In the genomic region with DNA sequence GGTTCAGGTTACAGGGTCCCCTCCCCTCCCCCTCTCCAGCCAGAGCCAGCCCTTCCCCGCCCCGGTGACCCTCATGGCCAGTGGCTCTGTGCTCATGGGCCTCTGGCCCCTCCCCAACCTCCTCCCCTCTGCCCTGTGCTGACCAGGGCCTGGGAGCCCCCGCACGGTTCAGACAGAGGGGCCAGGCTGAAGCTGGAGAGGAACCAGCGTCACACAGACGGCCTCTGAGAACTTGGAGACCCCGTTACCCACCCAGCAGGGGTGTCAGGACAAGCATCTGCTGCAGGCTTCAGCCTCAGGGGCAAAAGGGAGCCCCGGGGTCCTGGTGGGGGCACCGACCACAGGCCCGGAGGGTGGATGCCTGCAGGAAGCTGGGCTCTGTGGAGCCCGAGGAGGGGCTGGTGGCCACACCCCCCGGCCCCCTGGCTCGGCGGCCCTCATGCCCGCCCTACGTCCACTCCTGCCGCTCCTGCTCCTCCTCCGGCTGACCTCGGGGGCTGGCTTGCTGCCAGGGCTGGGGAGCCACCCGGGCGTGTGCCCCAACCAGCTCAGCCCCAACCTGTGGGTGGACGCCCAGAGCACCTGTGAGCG, we compare ENCODE assay signal across 12 cellular contexts. TPM values are rescaled to one million over a fixed set of nuclear protein-coding genes. Genes with fewer than 3 reads are reported as not detected.
A peak's percentile ranks its signal among the peaks of the same experiment; 100 is the strongest.
DNase-seq lines count a peak whose midpoint lies in the region; ATAC-seq and TF ChIP-seq lines count a peak whose summit lies in the region.
"Had no signal": no experiment of that assay in that cellular context is flagged by ENCODE, and none has a peak within 500 bp of the region (broad histone marks: within the 10 kb centered on the region; RNA-seq: fewer than 3 reads in every experiment).

A gene with protein sequence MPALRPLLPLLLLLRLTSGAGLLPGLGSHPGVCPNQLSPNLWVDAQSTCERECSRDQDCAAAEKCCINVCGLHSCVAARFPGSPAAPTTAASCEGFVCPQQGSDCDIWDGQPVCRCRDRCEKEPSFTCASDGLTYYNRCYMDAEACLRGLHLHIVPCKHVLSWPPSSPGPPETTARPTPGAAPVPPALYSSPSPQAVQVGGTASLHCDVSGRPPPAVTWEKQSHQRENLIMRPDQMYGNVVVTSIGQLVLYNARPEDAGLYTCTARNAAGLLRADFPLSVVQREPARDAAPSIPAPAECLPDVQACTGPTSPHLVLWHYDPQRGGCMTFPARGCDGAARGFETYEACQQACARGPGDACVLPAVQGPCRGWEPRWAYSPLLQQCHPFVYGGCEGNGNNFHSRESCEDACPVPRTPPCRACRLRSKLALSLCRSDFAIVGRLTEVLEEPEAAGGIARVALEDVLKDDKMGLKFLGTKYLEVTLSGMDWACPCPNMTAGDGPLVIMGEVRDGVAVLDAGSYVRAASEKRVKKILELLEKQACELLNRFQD (plus strand): TSS at position 171 of the 591 bp plus-strand sequence. CDS start 269 bp downstream, at position 440.

- H3K4me2 ChIP-seq in BLaER1 treated with 17β-estradiol and CSF1 and Interleukin-3, amounts not matched to agents 10 nM and 100 nM, result peak within 1 kb of the TSS; percentile 31 to 64 (median 51); a peak in 21 of 22 replicates
- peak within 1 kb of the TSS; percentile 93 for H3K4me2 ChIP-seq in neural progenitor cell

- H3K36me3 Mint-ChIP-seq in neural progenitor cell, result peaks cover under 1% of the 10 kb centered on the region

- DNase-seq in NCI-H226 (peak; percentile 14), glomerular visceral epithelial cell (ENCODE audit: extremely low spot score) (peak; percentile 31), neural progenitor cell (ENCODE audit: low spot score) (peak; percentile 98), NCI-H2029 treated with DMSO at 0.1 percent for 48 hours (lab: John Stamatoyannopoulos, UW) (no peak), NCI-H2081 treated with DMSO at 0.1 percent for 48 hours (lab: John Stamatoyannopoulos, UW) (no peak), DMS153 treated with DMSO at 0.1 percent for 48 hours (lab: John Stamatoyannopoulos, UW; ENCODE audit: unreplicated experiment) (no peak)
- DNase-seq: activated effector memory CD4-positive, alpha-beta T cell treated with Interleukin-2 at 50 U/mL for 16 hours; CD4-positive, alpha-beta memory T cell; NCI-H526 treated with DMSO at 0.1 percent for 48 hours had no signal

- peaks cover 22% of the 10 kb centered on the region for H3K4me1 Mint-ChIP-seq in neural progenitor cell
- H3K4me1 Mint-ChIP-seq: CD4-positive, alpha-beta memory T cell had no signal

- no peaks in the 10 kb centered on the region for H3K27me3 ChIP-seq in BLaER1 treated with 17β-estradiol and CSF1 and Interleukin-3, amounts not matched to agents 10 nM and 100 nM
- no peaks in the 10 kb centered on the region for H3K27me3 ChIP-seq in neural progenitor cell

- H3K27ac Mint-ChIP-seq in neural progenitor cell, result peak within 1 kb of the TSS; percentile 97
- H3K27ac Mint-ChIP-seq: IgD-negative memory B cell had no signal

- no peak within 1 kb of the TSS for H3K4me3 ChIP-seq in BLaER1 treated with 17β-estradiol and CSF1 and Interleukin-3, amounts not matched to agents 10 nM and 100 nM
- H3K4me3 ChIP-seq in neural progenitor cell, result peak within 1 kb of the TSS; percentile 64

- H2AFZ ChIP-seq in neural progenitor cell (replicated peaks), result no peak within 1 kb of the TSS

- peak within 1 kb of the TSS; percentile 81 for H3K4me3 Mint-ChIP-seq in neural progenitor cell
- H3K4me3 Mint-ChIP-seq: CD4-positive, alpha-beta memory T cell had no signal

- no peak within 1 kb of the TSS for H3K27ac ChIP-seq in BLaER1 treated with 17β-estradiol and CSF1 and Interleukin-3, amounts not matched to agents 10 nM and 100 nM
- peak within 1 kb of the TSS; percentile 89 for H3K27ac ChIP-seq in neural progenitor cell

- peak within 1 kb of the TSS in 9 of 11 experiments; percentile 5 to 58 (median 42); a peak in 11 of 22 replicates for H3K9ac ChIP-seq in BLaER1 treated with 17β-estradiol and CSF1 and Interleukin-3, amounts not matched to agents 10 nM and 100 nM
- H3K9ac ChIP-seq in neural progenitor cell, result peak within 1 kb of the TSS; percentile 53

- H3K4me1 ChIP-seq in BLaER1 treated with 17β-estradiol and CSF1 and Interleukin-3, amounts not matched to agents 10 nM and 100 nM, result peaks cover 24 to 53% (median 34%) of the 10 kb centered on the region in 10 experiments
- peaks cover 26% of the 10 kb centered on the region for H3K4me1 ChIP-seq in neural progenitor cell

- H3K27me3 Mint-ChIP-seq in neural progenitor cell (ENCODE audit: insufficient read depth, low read depth), result peaks cover 5% of the 10 kb centered on the region
- H3K27me3 Mint-ChIP-seq: CD4-positive, alpha-beta memory T cell; IgD-negative memory B cell had no signal

- H4K20me1 ChIP-seq in BLaER1 treated with 17β-estradiol and CSF1 and Interleukin-3, amounts not matched to agents 10 nM and 100 nM, result peaks cover 0 to 91% (median 57%) of the 10 kb centered on the region in 11 experiments; a peak in 19 of 22 replicates
- peaks cover 43% of the 10 kb centered on the region for H4K20me1 ChIP-seq in neural progenitor cell (ENCODE audit: low read depth)

- no peaks in the 10 kb centered on the region for H3K9me3 ChIP-seq in BLaER1 treated with 17β-estradiol and CSF1 and Interleukin-3, amounts not matched to agents 10 nM and 100 nM (replicated peaks in 1 of 11)
- no peaks in the 10 kb centered on the region for H3K9me3 ChIP-seq in neural progenitor cell (ENCODE audit: low read depth)

- ATAC-seq in GM18907 (IDR thresholded peaks at IDR 0.05; ENCODE audit: unreplicated experiment), result no peak

- no peak for TF ChIP-seq CTCF in neural progenitor cell (IDR thresholded peaks at IDR 0.05)

- peaks cover 12% of the 10 kb centered on the region for H3K79me2 ChIP-seq in neural progenitor cell (ENCODE audit: low read depth)

- H3K36me3 ChIP-seq in BLaER1 treated with 17β-estradiol and CSF1 and Interleukin-3, amounts not matched to agents 10 nM and 100 nM, result peaks cover 21 to 64% (median 53%) of the 10 kb centered on the region in 11 experiments
- no peaks in the 10 kb centered on the region for H3K36me3 ChIP-seq in neural progenitor cell

- H3F3A ChIP-seq in neural progenitor cell (ENCODE audit: low read depth), result peaks cover 24% of the 10 kb centered on the region

- no peaks in the 10 kb centered on the region for H3K9me3 Mint-ChIP-seq in neural progenitor cell
- H3K9me3 Mint-ChIP-seq: CD4-positive, alpha-beta memory T cell; IgD-negative memory B cell had no signal

RNA-seq across cellular contexts. Expression of the gene that starts here (rescaled TPM):
- total RNA-seq in neural progenitor cell (ENCODE audit: low replicate concordance), result 5.9 and 22.5 TPM in 2 replicates

Comparison
In these comparisons a context has a peak if more than half of its experiments do, and no peak if none do; other contexts are left out.
1. DNase-seq: peak in NCI-H226 (single experiment), glomerular visceral epithelial cell (single experiment) and neural progenitor cell (single experiment); none in NCI-H2029 treated with DMSO at 0.1 percent for 48 hours (single experiment), NCI-H2081 treated with DMSO at 0.1 percent for 48 hours (single experiment) and DMS153 treated with DMSO at 0.1 percent for 48 hours (single experiment).